Comparison of ENCODE assay signal across 9 cellular contexts in genomic region chr5:140926903-140927573, GRCh38. TPM values are rescaled to one million over a fixed set of nuclear protein-coding genes. Genes with fewer than 3 reads are reported as not detected.
A peak's percentile ranks its signal among the peaks of the same experiment; 100 is the strongest.
DNase-seq lines count a peak whose midpoint lies in the region; ATAC-seq, FAIRE-seq and TF ChIP-seq lines count a peak whose summit lies in the region.
"Had no signal": no experiment of that assay in that cellular context is flagged by ENCODE, and none has a peak within 500 bp of the region (broad histone marks: within the 10 kb centered on the region; RNA-seq: fewer than 3 reads in every experiment).

No MANE protein-coding gene starts in this region.

- H3K36me3 ChIP-seq in RWPE2 (ENCODE audit: low read depth) = no peaks in the 10 kb centered on the region

- peak; percentile 72 for DNase-seq in ELF-1 (ENCODE audit: low read depth, low spot score)
- no peak for DNase-seq in RWPE2 (ENCODE audit: low spot score)
- DNase-seq in Right ventricle myocardium superior = peak; percentile 45
- DNase-seq in progenitor cell of endocrine pancreas (ENCODE audit: low spot score, unreplicated experiment) = no peak
- DNase-seq in NK-92 (lab: John Stamatoyannopoulos, UW; ENCODE audit: unreplicated experiment) = no peak
- no peak for DNase-seq in central memory CD4-positive, alpha-beta T cell
- DNase-seq in NAMALWA (ENCODE audit: low spot score) = no peak
- DNase-seq in urothelium cell line (ENCODE audit: low spot score) = no peak

- H3K27me3 Mint-ChIP-seq in progenitor cell of endocrine pancreas = peaks cover 25% of the 10 kb centered on the region

- H3K27me3 ChIP-seq in RWPE2 (ENCODE audit: insufficient read depth, poor library complexity, severe bottlenecking) = peaks cover 6% of the 10 kb centered on the region

- H3K9me3 ChIP-seq in RWPE2 (ENCODE audit: severe bottlenecking) = no peaks in the 10 kb centered on the region

- no peak overlapping the region for H3K27ac ChIP-seq in RWPE2 (ENCODE audit: poor library complexity, severe bottlenecking)

- no peaks in the 10 kb centered on the region for H3K9me3 Mint-ChIP-seq in progenitor cell of endocrine pancreas (ENCODE audit: low read depth)

- intact Hi-C loops in Right ventricle myocardium superior (cut with DNase I) = no loop called here

- H3K36me3 Mint-ChIP-seq in progenitor cell of endocrine pancreas (ENCODE audit: insufficient read depth) = no peaks in the 10 kb centered on the region

- no peak for FAIRE-seq in urothelium cell line (lab: Jason Lieb, UNC)

- peak overlapping the region; percentile 46 for H3K4me3 ChIP-seq in RWPE2 (ENCODE audit: severe bottlenecking)

- no peak for TF ChIP-seq CTCF in RWPE2 (IDR thresholded peaks at IDR 0.05; ENCODE audit: poor library complexity, severe bottlenecking)
- no peak for TF ChIP-seq CTCF in progenitor cell of endocrine pancreas (IDR thresholded peaks at IDR 0.05; ENCODE audit: unreplicated experiment)

- ATAC-seq in RWPE2 (ENCODE audit: low read depth) (peak; percentile 55), Right ventricle myocardium superior (ENCODE audit: poor library complexity) (peak; percentile 72)

- H3K4me1 Mint-ChIP-seq in progenitor cell of endocrine pancreas (ENCODE audit: low read depth) = peaks cover 12% of the 10 kb centered on the region

- H3K4me3 Mint-ChIP-seq in progenitor cell of endocrine pancreas (ENCODE audit: low read depth) = peak overlapping the region; percentile 78

- H3K27ac Mint-ChIP-seq in progenitor cell of endocrine pancreas = peak overlapping the region; percentile 56

- H3K4me1 ChIP-seq in RWPE2 (ENCODE audit: insufficient read depth, poor library complexity, severe bottlenecking) = no peaks in the 10 kb centered on the region

RNA-seq across cellular contexts. Expression of gene PCDHAC1, which starts 0.9 kb away (rescaled TPM):
- total RNA-seq in Right ventricle myocardium superior (0.13 TPM), progenitor cell of endocrine pancreas (7.7 and 8.9 TPM in 2 replicates)
- total RNA-seq: HT1080 had no signal

RNA-seq across cellular contexts. Expression of gene PCDHAC2, which starts 39.2 kb away (rescaled TPM):
- total RNA-seq in Right ventricle myocardium superior (0.48 TPM), progenitor cell of endocrine pancreas (1.8 and 1.9 TPM in 2 replicates)
- total RNA-seq: HT1080 had no signal

RNA-seq across cellular contexts. Expression of gene PCDHA13, which starts 45.1 kb away (rescaled TPM):
- total RNA-seq in Right ventricle myocardium superior (not detected), progenitor cell of endocrine pancreas (3.5 and 3.9 TPM in 2 replicates)
- total RNA-seq: HT1080 had no signal

RNA-seq across cellular contexts. Expression of gene PCDHA12, which starts 51.9 kb away (rescaled TPM):
- not detected for total RNA-seq in Right ventricle myocardium superior
- 12.9 and 13.7 TPM in 2 replicates for total RNA-seq in progenitor cell of endocrine pancreas
- total RNA-seq: HT1080 had no signal

RNA-seq across cellular contexts. Expression of gene PCDHA11, which starts 58.3 kb away (rescaled TPM):
- total RNA-seq in Right ventricle myocardium superior (not detected), progenitor cell of endocrine pancreas (10.0 and 10.5 TPM in 2 replicates)
- total RNA-seq: HT1080 had no signal

Comparison
In these comparisons a context has a peak if more than half of its experiments do, and no peak if none do; other contexts are left out.
1. DNase-seq: peak in ELF-1 (single experiment) and Right ventricle myocardium superior (single experiment); none in RWPE2 (single experiment), progenitor cell of endocrine pancreas (single experiment), NK-92 (single experiment), central memory CD4-positive, alpha-beta T cell (single experiment), NAMALWA (single experiment) and urothelium cell line (single experiment).